In genomic region chr7:260441-261281, GRCh38 we compare ENCODE assay signal across 20 cellular contexts. TPM values are rescaled to one million over a fixed set of nuclear protein-coding genes. Genes with fewer than 3 reads are reported as not detected.
"Had no signal": no experiment of that assay in that cellular context is flagged by ENCODE, and none has a peak within 500 bp of the region (broad histone marks: within the 10 kb centered on the region; RNA-seq: fewer than 3 reads in every experiment).

No MANE protein-coding gene starts in this region.

- ATAC-seq: activated CD8-positive, alpha-beta memory T cell treated with anti-CD3 and anti-CD28 coated beads, Interleukin-2, amount 10 ng/mL, durations not matched to agents 7 days and 5 days; activated naive CD8-positive, alpha-beta T cell treated with anti-CD3 and anti-CD28 coated beads, Interleukin-2, amount 50 U/mL, for 24 hours; gastrocnemius medialis; stimulated activated naive B cell treated with anti-CD40 and anti-IgM and Interleukin-4, amounts not matched to agents 10 μg/mL and 1 μg/mL and 100 μg/mL, for 72 hours had no signal

- H3K36me3 ChIP-seq: ovary had no signal

- H3K4me1 ChIP-seq: gastrocnemius medialis had no signal

- H3K27me3 ChIP-seq: gastrocnemius medialis, hepatocyte, ovary, tibial nerve had no signal

- H3K27ac ChIP-seq: gastrocnemius medialis, hepatocyte, ovary, tibial nerve had no signal

- H3K9me3 ChIP-seq: gastrocnemius medialis, ovary had no signal

- H3K4me3 ChIP-seq: gastrocnemius medialis, hepatocyte, ovary, smooth muscle cell, tibial nerve had no signal

- DNase-seq: activated CD4-positive, alpha-beta T cell treated with anti-CD3 and anti-CD28 coated beads for 1 hour; activated CD4-positive, alpha-beta T cell treated with anti-CD3 and anti-CD28 coated beads, Interleukin-2, amount 50 U/mL, for 48 hours; activated CD8-positive, alpha-beta memory T cell treated with anti-CD3 and anti-CD28 coated beads, Interleukin-2, amount 10 ng/mL, durations not matched to agents 7 days and 5 days; activated naive CD8-positive, alpha-beta T cell treated with anti-CD3 and anti-CD28 coated beads, Interleukin-2, amount 50 U/mL, for 24 hours; activated T-cell treated with anti-CD3 and anti-CD28 coated beads, Interleukin-2, amount 50 U/mL, for 48 hours; effector CD8-positive, alpha-beta T cell; gastrocnemius medialis; immature natural killer cell; mesendoderm; stimulated activated naive B cell treated with anti-CD40 and anti-IgM and Interleukin-4, amounts not matched to agents 10 μg/mL and 1 μg/mL and 100 μg/mL, for 72 hours; SW 1271; T-helper 9 cell had no signal

RNA-seq across cellular contexts. Expression of gene FOXL3, which starts 29.3 kb away (rescaled TPM):
- total RNA-seq: activated CD8-positive, alpha-beta memory T cell treated with anti-CD3 and anti-CD28 coated beads, Interleukin-2, amount 10 ng/mL, durations not matched to agents 7 days and 5 days; astrocyte; fibroblast of lung; gastrocnemius medialis; hepatocyte; ovary; smooth muscle cell; subcutaneous adipose tissue; tibial nerve had no signal
- polyA plus RNA-seq: fibroblast of lung, hepatocyte, immature natural killer cell, neural cell, ovary, smooth muscle cell had no signal
